8 cellular contexts compared by ENCODE assay signal in genomic region chr11:68031136-68031459, GRCh38. TPM values are rescaled to one million over a fixed set of nuclear protein-coding genes. Genes with fewer than 3 reads are reported as not detected.
DNase-seq lines count a peak whose midpoint lies in the region; ATAC-seq and TF ChIP-seq lines count a peak whose summit lies in the region.

No MANE protein-coding gene starts in this region.

- peak overlapping the region; percentile 85 to 99; a peak in 3 of 4 replicates for H3K27ac ChIP-seq in SK-N-SH (ENCODE audit: low read depth in 2 of 2, low read length in 1 of 2)
- peak overlapping the region; percentile 91 for H3K27ac ChIP-seq in osteoblast (ENCODE audit: low read depth, low read length)

- TF ChIP-seq RAD21 in SK-N-SH (IDR thresholded peaks at IDR 0.05; ENCODE audit: low read length), result no peak

- peak overlapping the region; percentile 77 to 81 for H3K4me3 ChIP-seq in SK-N-SH (ENCODE audit: low read depth in 2 of 2, low read length in 1 of 2)
- peak overlapping the region; percentile 82 for H3K4me3 ChIP-seq in osteoblast (ENCODE audit: insufficient read depth, low read length)

- WGBS in SK-N-SH (ENCODE audit: low lambda C conversion rate), result 14% methylated on average over 7 of the region's 10 CpGs

- TF ChIP-seq CTCF in SK-N-SH (IDR thresholded peaks at IDR 0.05), result no peak
- TF ChIP-seq CTCF in osteoblast (IDR thresholded peaks at IDR 0.05; ENCODE audit: extremely low read depth, low read depth, low read length), result no peak

- no peaks in the 10 kb centered on the region for H3K9me2 ChIP-seq in SK-N-SH

- CTCF ChIA-PET in SK-N-SH (lab: Yijun Ruan, JAX), result interaction anchor here (1.1 to 1.6 kb wide), 2 partner anchors 12 to 267 kb away, joined by 3 read pairs; no protein-coding TSS in a partner anchor

- ATAC-seq in esophagus mucosa (peak; percentile 5), GM18498 (IDR thresholded peaks at IDR 0.05; ENCODE audit: unreplicated experiment) (no peak), GM21528 (IDR thresholded peaks at IDR 0.05; ENCODE audit: low FRiP score, unreplicated experiment) (no peak)

- H3K9me3 ChIP-seq in SK-N-SH, result no peaks in the 10 kb centered on the region
- no peaks in the 10 kb centered on the region for H3K9me3 ChIP-seq in osteoblast (ENCODE audit: low read depth, low read length)

- H3K79me2 ChIP-seq in SK-N-SH (ENCODE audit: insufficient read depth) (peaks cover 38% of the 10 kb centered on the region), osteoblast (ENCODE audit: insufficient read depth, low read length) (peaks cover 35% of the 10 kb centered on the region)

- H3K4me1 ChIP-seq in SK-N-SH (ENCODE audit: control insufficient read depth in 1 of 2, insufficient read depth in 2 of 2, low read depth in 1 of 2, low read length in 1 of 2), result peaks cover 30 to 36% of the 10 kb centered on the region in 2 experiments; a peak in 3 of 4 replicates
- H3K4me1 ChIP-seq in osteoblast (ENCODE audit: insufficient read depth, low read length), result peaks cover 41% of the 10 kb centered on the region

- TF ChIP-seq EP300 in SK-N-SH (IDR thresholded peaks at IDR 0.05; ENCODE audit: borderline replicate concordance in 1 of 2, low read depth in 1 of 2, low read length in 1 of 2), result no peak

- H3F3A ChIP-seq in SK-N-SH (replicated peaks; ENCODE audit: insufficient read depth), result peaks cover 29% of the 10 kb centered on the region

- peaks cover 14% of the 10 kb centered on the region in 2 experiments for H3K36me3 ChIP-seq in SK-N-SH (replicated peaks in 1 of 2; ENCODE audit: control insufficient read depth in 1 of 2, insufficient read depth in 2 of 2, low read length in 1 of 2)
- H3K36me3 ChIP-seq in osteoblast (ENCODE audit: insufficient read depth, low read length), result peaks cover 33% of the 10 kb centered on the region

- H3K9ac ChIP-seq in SK-N-SH, result peak overlapping the region; percentile 89

- POLR2A ChIA-PET in SK-N-SH (lab: Yijun Ruan, JAX), result no interaction called here

- H2AFZ ChIP-seq in SK-N-SH (ENCODE audit: low read depth) (no peak overlapping the region), osteoblast (ENCODE audit: low read length) (peak overlapping the region; percentile 87)

- DNase-seq in GM03348 (ENCODE audit: low spot score) (peak; percentile 58), SK-N-SH (no peak), osteoblast (ENCODE audit: insufficient read length, low spot score, missing footprints) (no peak), NCI-H1694 treated with DMSO at 0.1 percent for 48 hours (lab: John Stamatoyannopoulos, UW) (no peak), activated gamma-delta T cell treated with Interleukin-2 at 50 U/mL for 16 hours (no peak)

- H3K27me3 ChIP-seq in SK-N-SH (ENCODE audit: insufficient read depth) (no peaks in the 10 kb centered on the region), osteoblast (ENCODE audit: insufficient read depth, low read length) (no peaks in the 10 kb centered on the region)

- H3K4me2 ChIP-seq in SK-N-SH, result peak overlapping the region; percentile 79
- H3K4me2 ChIP-seq in osteoblast (ENCODE audit: insufficient read depth, low read length), result peak overlapping the region; percentile 98

- H4K20me1 ChIP-seq in SK-N-SH (ENCODE audit: insufficient read depth) (no peaks in the 10 kb centered on the region), osteoblast (ENCODE audit: insufficient read depth, low read length) (no peaks in the 10 kb centered on the region)

TF ChIP-seq in SK-N-SH, 30 proteins besides CTCF, POLR2A, EP300 and RAD21:
- no peak for TF ChIP-seq MXI1 (IDR thresholded peaks at IDR 0.05; ENCODE audit: low read depth, low read length)

RNA-seq across cellular contexts. Expression of gene NDUFS8, which starts 0.6 kb away (rescaled TPM):
- polyA plus RNA-seq in SK-N-SH (2012; rRNA removed), result 87.2 and 123 TPM in 2 replicates
- polyA plus RNA-seq in SK-N-SH (2012; cell fraction: cytosol; rRNA removed), result 58.2 and 80.4 TPM in 2 replicates
- 123 and 172 TPM in 2 replicates for polyA plus RNA-seq in SK-N-SH (2012; cell fraction: nucleus; rRNA removed)
- total RNA-seq in esophagus mucosa (128 TPM), osteoblast (60.7 and 73.1 TPM in 2 replicates)

RNA-seq across cellular contexts. Expression of gene TCIRG1, which starts 7.7 kb away (rescaled TPM):
- polyA plus RNA-seq in SK-N-SH (2012; rRNA removed), result 0.58 and 0.73 TPM in 2 replicates
- polyA plus RNA-seq in SK-N-SH (2012; cell fraction: cytosol; rRNA removed), result 0.13 and 0.29 TPM in 2 replicates
- 4.8 and 6.8 TPM in 2 replicates for polyA plus RNA-seq in SK-N-SH (2012; cell fraction: nucleus; rRNA removed)
- 36.2 TPM for total RNA-seq in esophagus mucosa
- 85.4 and 87.5 TPM in 2 replicates for total RNA-seq in osteoblast

RNA-seq across cellular contexts. Expression of gene ALDH3B1, which starts 21.0 kb away (rescaled TPM):
- 14.9 and 15.9 TPM in 2 replicates for polyA plus RNA-seq in SK-N-SH (2012; rRNA removed)
- 6.7 and 10.3 TPM in 2 replicates for polyA plus RNA-seq in SK-N-SH (2012; cell fraction: cytosol; rRNA removed)
- polyA plus RNA-seq in SK-N-SH (2012; cell fraction: nucleus; rRNA removed), result 20.7 and 23.3 TPM in 2 replicates
- 2.5 TPM for total RNA-seq in esophagus mucosa
- 59.5 and 63.0 TPM in 2 replicates for total RNA-seq in osteoblast

RNA-seq across cellular contexts. Expression of gene UNC93B1, which starts 27.2 kb away (rescaled TPM):
- polyA plus RNA-seq in SK-N-SH (2012; rRNA removed), result 28.9 and 30.9 TPM in 2 replicates
- 9.1 and 18.1 TPM in 2 replicates for polyA plus RNA-seq in SK-N-SH (2012; cell fraction: cytosol; rRNA removed)
- polyA plus RNA-seq in SK-N-SH (2012; cell fraction: nucleus; rRNA removed), result 85.6 and 104 TPM in 2 replicates
- total RNA-seq in esophagus mucosa, result 15.7 TPM
- total RNA-seq in osteoblast, result 36.5 and 39.8 TPM in 2 replicates

Comparison
In these comparisons a context has a peak if more than half of its experiments do, and no peak if none do; other contexts are left out.
1. RNA of gene ALDH3B1, which starts 21.0 kb away (total RNA-seq): 59.5 to 63.0 TPM in osteoblast; 2.5 TPM in esophagus mucosa (single experiment); every median in the first group is over 10 times any median in the second.